Comparison of ENCODE assay signal across 8 cellular contexts in genomic region chr9:110875275-110875674, GRCh38.
DNase-seq lines count a peak whose midpoint lies in the region; ATAC-seq and TF ChIP-seq lines count a peak whose summit lies in the region.

No MANE protein-coding gene starts in this region.

- peak in 3 of 4 donors; percentile 13 to 66 (median 14) for DNase-seq in body of pancreas
- DNase-seq in osteoblast (ENCODE audit: insufficient read length, low spot score, missing footprints): no peak
- DNase-seq in stimulated activated naive CD4-positive, alpha-beta T cell treated with Interleukin-2 at 50 U/mL for 16 hours (lab: John Stamatoyannopoulos, UW): no peak
- no peak for DNase-seq in inferior parietal cortex (ENCODE audit: extremely low spot score)
- DNase-seq in hepatic stellate cell (ENCODE audit: low spot score): no peak

- no peaks in the 10 kb centered on the region for H3K27me3 ChIP-seq in body of pancreas
- no peaks in the 10 kb centered on the region for H3K27me3 ChIP-seq in osteoblast (ENCODE audit: insufficient read depth, low read length)

- H3K79me2 ChIP-seq in osteoblast (ENCODE audit: insufficient read depth, low read length): peaks cover 62% of the 10 kb centered on the region

- WGBS in body of pancreas, 2 donors: 72 to 92% methylated on average over 12 of the region's 12 CpGs

- no peaks in the 10 kb centered on the region for H4K20me1 ChIP-seq in osteoblast (ENCODE audit: insufficient read depth, low read length)

- TF ChIP-seq POLR2A in body of pancreas (IDR thresholded peaks at IDR 0.05): no peak

- H3K4me1 ChIP-seq in body of pancreas: no peaks in the 10 kb centered on the region
- no peaks in the 10 kb centered on the region for H3K4me1 ChIP-seq in osteoblast (ENCODE audit: insufficient read depth, low read length)

- peak; percentile 88 for ATAC-seq in GM19025 (IDR thresholded peaks at IDR 0.05; ENCODE audit: low read depth, unreplicated experiment)
- ATAC-seq in HG03108 (IDR thresholded peaks at IDR 0.05; ENCODE audit: unreplicated experiment): peak; percentile 87
- ATAC-seq in body of pancreas: no peak
- no peak for ATAC-seq in HG02885 (IDR thresholded peaks at IDR 0.05; ENCODE audit: poor library complexity, unreplicated experiment)

- intact Hi-C loops in body of pancreas (cut with DNase I): no loop called here

- no peak overlapping the region for H3K27ac ChIP-seq in body of pancreas
- no peak overlapping the region for H3K27ac ChIP-seq in osteoblast (ENCODE audit: low read depth, low read length)

- H3K4me2 ChIP-seq in osteoblast (ENCODE audit: insufficient read depth, low read length): no peak overlapping the region

- H2AFZ ChIP-seq in osteoblast (ENCODE audit: low read length): no peak overlapping the region

- H3K36me3 ChIP-seq in body of pancreas (replicated peaks in 1 of 2; ENCODE audit: insufficient read depth in 1 of 2, low read depth in 2 of 2) (no peaks in the 10 kb centered on the region), osteoblast (ENCODE audit: insufficient read depth, low read length) (peaks cover 21% of the 10 kb centered on the region)

- H3K9me3 ChIP-seq in body of pancreas: no peaks in the 10 kb centered on the region
- H3K9me3 ChIP-seq in osteoblast (ENCODE audit: low read depth, low read length): no peaks in the 10 kb centered on the region

- H3K4me3 ChIP-seq in body of pancreas (no peak overlapping the region), osteoblast (ENCODE audit: insufficient read depth, low read length) (no peak overlapping the region)

- TF ChIP-seq CTCF in body of pancreas (IDR thresholded peaks at IDR 0.05) (peak in 1 of 7 experiments; percentile 19), osteoblast (IDR thresholded peaks at IDR 0.05; ENCODE audit: extremely low read depth, low read depth, low read length) (peak; percentile 27)

Comparison
In these comparisons a context has a peak if more than half of its experiments do, and no peak if none do; other contexts are left out.
1. ATAC-seq: peak in GM19025 (single experiment) and HG03108 (single experiment); none in body of pancreas (single experiment) and HG02885 (single experiment).
2. DNase-seq: peak in body of pancreas (3 of 4); none in osteoblast (single experiment), stimulated activated naive CD4-positive, alpha-beta T cell treated with Interleukin-2 at 50 U/mL for 16 hours (single experiment), inferior parietal cortex (single experiment) and hepatic stellate cell (single experiment).